25 cellular contexts compared by ENCODE assay signal in the genomic region with DNA sequence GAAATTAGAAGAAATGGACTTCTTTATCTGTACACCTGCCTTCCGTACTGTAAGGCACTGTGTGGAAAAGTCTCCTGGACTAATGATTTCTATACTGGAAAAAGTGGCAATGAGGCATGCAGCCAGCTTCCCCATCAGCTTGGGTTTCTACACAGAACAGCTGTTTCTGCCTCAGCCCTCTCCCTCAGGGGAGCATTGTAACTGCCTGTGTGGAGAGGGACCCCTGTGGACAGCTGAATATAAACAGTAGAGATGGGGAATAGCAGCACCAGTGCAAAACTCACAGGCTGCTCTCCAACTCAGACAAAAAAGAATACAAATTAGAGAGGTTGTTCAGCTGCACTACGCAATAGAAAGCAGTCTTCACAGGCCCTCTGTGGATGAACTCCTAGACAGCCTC.
A peak's percentile ranks its signal among the peaks of the same experiment; 100 is the strongest.
DNase-seq lines count a peak whose midpoint lies in the region; ATAC-seq and TF ChIP-seq lines count a peak whose summit lies in the region.
"Had no signal": no experiment of that assay in that cellular context is flagged by ENCODE, and none has a peak within 500 bp of the region (broad histone marks: within the 10 kb centered on the region; RNA-seq: fewer than 3 reads in every experiment).

No MANE protein-coding gene starts in this region.

- DNase-seq in ELF-1 (ENCODE audit: low read depth, low spot score), result peak; percentile 14
- peak; percentile 73 to 85 for DNase-seq in NCI-H2081 (lab: John Stamatoyannopoulos, UW)
- peak; percentile 53 for DNase-seq in mesendoderm
- no peak for DNase-seq in BE2C
- DNase-seq: activated CD4-positive, CD25-positive, alpha-beta regulatory T cell treated with anti-CD3 and anti-CD28 coated beads, Interleukin-2, amount 50 U/mL, for 72 hours; activated CD8-positive, alpha-beta T cell treated with anti-CD3 and anti-CD28 coated beads, Interleukin-2, amount 10 ng/mL, durations not matched to agents 7 days and 5 days; activated naive CD4-positive, alpha-beta T cell; activated T-cell treated with anti-CD3 and anti-CD28 coated beads, Interleukin-2, amount 50 U/mL, for 1 hour; amygdala; central memory CD4-positive, alpha-beta T cell; heart right ventricle; MM.1S; NCI-H187; NCI-H526 treated with DMSO at 0.1 percent for 48 hours; spleen; stimulated activated CD4-positive, alpha-beta T cell treated with anti-CD3 and anti-CD28 coated beads, Interleukin-4, amount 100 ng/mL, for 1 hour; stimulated activated naive CD4-positive, alpha-beta T cell treated with Interleukin-2 at 50 U/mL for 16 hours had no signal

- no peak overlapping the region for H4K5ac ChIP-seq in mesendoderm (ENCODE audit: low read length)

- no peak overlapping the region for H3K27ac ChIP-seq in mesendoderm (ENCODE audit: low read depth, low read length)
- H3K27ac ChIP-seq: heart right ventricle, spleen, thoracic aorta had no signal

- no peak overlapping the region for H2BK5ac ChIP-seq in mesendoderm (ENCODE audit: low read length)

- H3K18ac ChIP-seq in mesendoderm (ENCODE audit: low read length), result peak overlapping the region; percentile 88

- H3K4me1 Mint-ChIP-seq in brain, result peaks cover 16% of the 10 kb centered on the region
- H3K4me1 Mint-ChIP-seq: CD14-positive monocyte had no signal

- H3K4me1 ChIP-seq in mesendoderm (ENCODE audit: control insufficient read depth, low read depth, low read length) (no peaks in the 10 kb centered on the region), BE2C (no peaks in the 10 kb centered on the region)
- H3K4me1 ChIP-seq: heart right ventricle, spleen had no signal

- no peaks in the 10 kb centered on the region for H3K36me3 ChIP-seq in mesendoderm (ENCODE audit: control insufficient read depth, insufficient read depth, low read length)
- no peaks in the 10 kb centered on the region for H3K36me3 ChIP-seq in BE2C
- H3K36me3 ChIP-seq: heart right ventricle, spleen, thoracic aorta had no signal

- H3K27me3 ChIP-seq in mesendoderm (ENCODE audit: insufficient read depth, low read length, poor library complexity), result no peaks in the 10 kb centered on the region
- no peaks in the 10 kb centered on the region for H3K27me3 ChIP-seq in BE2C
- H3K27me3 ChIP-seq: heart right ventricle, spleen had no signal

- no peaks in the 10 kb centered on the region for H3K9me3 ChIP-seq in BE2C
- H3K9me3 ChIP-seq: thoracic aorta had no signal

- WGBS in mesendoderm (ENCODE audit: extremely low coverage, insufficient coverage, low lambda C conversion rate), result no CpG with 5 or more reads among the region's 2 CpGs

- H3K27me3 Mint-ChIP-seq in brain, result peaks cover 5% of the 10 kb centered on the region

- peaks cover 0 to 12% (median 6%) of the 10 kb centered on the region in 5 experiments for H3K9me3 Mint-ChIP-seq in brain

- no peak overlapping the region for H3K4me3 ChIP-seq in mesendoderm (ENCODE audit: low read length)
- H3K4me3 ChIP-seq in BE2C (ENCODE audit: low read depth, low read length), result no peak overlapping the region
- H3K4me3 ChIP-seq: heart right ventricle, K562, spleen, thoracic aorta had no signal

- peak overlapping the region in 1 of 5 experiments; percentile 3 for H3K4me3 Mint-ChIP-seq in brain
- H3K4me3 Mint-ChIP-seq: activated CD8-positive, alpha-beta T cell treated with anti-CD3 and anti-CD28 coated beads, Interleukin-2, amount 10 ng/mL, durations not matched to agents 7 days and 5 days; CD14-positive monocyte had no signal

- no peak overlapping the region for H3K9ac ChIP-seq in mesendoderm (ENCODE audit: low read length)

- no peak overlapping the region for H2BK120ac ChIP-seq in mesendoderm (ENCODE audit: low read depth, low read length)

- TF ChIP-seq CTCF in brain (conservative IDR thresholded peaks at IDR 0.05) (no peak), BE2C (IDR thresholded peaks at IDR 0.05; ENCODE audit: low read depth, low read length) (no peak)

- H2AK5ac ChIP-seq in mesendoderm (ENCODE audit: low read length), result no peak overlapping the region

- H3K4me2 ChIP-seq in mesendoderm (ENCODE audit: low read length), result no peak overlapping the region

- no peak overlapping the region for H3K4ac ChIP-seq in mesendoderm (ENCODE audit: low read depth, low read length)

- H3K36me3 Mint-ChIP-seq in brain, result no peaks in the 10 kb centered on the region
- H3K36me3 Mint-ChIP-seq: CD14-positive monocyte had no signal

- peak overlapping the region; percentile 54 for H3K56ac ChIP-seq in mesendoderm (ENCODE audit: low read length)

- ATAC-seq in GM18907 (IDR thresholded peaks at IDR 0.05; ENCODE audit: unreplicated experiment) (no peak), GM18520 (IDR thresholded peaks at IDR 0.05; ENCODE audit: unreplicated experiment) (no peak), HG03196 (IDR thresholded peaks at IDR 0.05; ENCODE audit: unreplicated experiment) (no peak)
- ATAC-seq: activated CD8-positive, alpha-beta T cell treated with anti-CD3 and anti-CD28 coated beads, Interleukin-2, amount 10 ng/mL, durations not matched to agents 7 days and 5 days; heart right ventricle; K562; Right ventricle myocardium inferior had no signal

- H3K27ac Mint-ChIP-seq in brain, result peak overlapping the region in 3 of 5 experiments; percentile 15 to 94 (median 57)
- H3K27ac Mint-ChIP-seq: activated CD8-positive, alpha-beta T cell treated with anti-CD3 and anti-CD28 coated beads, Interleukin-2, amount 10 ng/mL, durations not matched to agents 7 days and 5 days; CD14-positive monocyte had no signal

- no peaks in the 10 kb centered on the region for H3K79me2 ChIP-seq in mesendoderm (ENCODE audit: control insufficient read depth, insufficient read depth, low read length)

- peak overlapping the region; percentile 6 for H3K23ac ChIP-seq in mesendoderm (ENCODE audit: low read length)

- H2BK15ac ChIP-seq in mesendoderm (replicated peaks; ENCODE audit: low read depth), result no peak overlapping the region

- no peak overlapping the region for H4K8ac ChIP-seq in mesendoderm (ENCODE audit: low read depth, low read length)

- no peaks in the 10 kb centered on the region for H3K79me1 ChIP-seq in mesendoderm (ENCODE audit: low read length)
